In the genomic region with DNA sequence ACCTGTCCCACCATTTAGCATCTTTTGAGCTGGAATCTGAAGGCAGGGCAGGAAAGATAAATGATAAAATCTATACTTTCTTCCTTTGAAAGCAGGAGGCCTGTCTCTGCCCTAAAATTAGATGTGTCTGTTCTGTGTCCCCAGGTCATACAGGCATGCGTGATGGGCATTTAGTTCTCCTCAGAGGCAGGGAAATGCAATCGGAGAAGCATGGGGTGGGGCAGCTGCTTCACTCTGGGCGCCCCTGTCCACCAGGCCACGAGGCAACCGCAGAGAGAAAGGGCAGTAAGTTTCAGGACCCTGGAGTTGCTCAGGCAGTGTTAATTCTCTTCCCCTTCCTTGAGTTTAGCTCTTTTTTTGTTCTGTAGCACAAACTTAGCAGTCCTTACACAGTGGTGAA, we compare ENCODE assay signal across 19 cellular contexts. TPM values are rescaled to one million over a fixed set of nuclear protein-coding genes. Genes with fewer than 3 reads are reported as not detected.
DNase-seq lines count a peak whose midpoint lies in the region; ATAC-seq lines count a peak whose summit lies in the region.
"Had no signal": no experiment of that assay in that cellular context is flagged by ENCODE, and none has a peak within 500 bp of the region (broad histone marks: within the 10 kb centered on the region; RNA-seq: fewer than 3 reads in every experiment).

No MANE protein-coding gene starts in this region.

- peaks cover 6% of the 10 kb centered on the region for H3K4me1 Mint-ChIP-seq in activated naive CD8-positive, alpha-beta T cell (ENCODE audit: low read depth)
- H3K4me1 Mint-ChIP-seq in activated naive CD8-positive, alpha-beta T cell treated with anti-CD3 and anti-CD28 coated beads, Interleukin-2, amount 50 U/mL, for 24 hours = no peaks in the 10 kb centered on the region
- peaks cover 9 to 22% (median 15%) of the 10 kb centered on the region in 4 donors for H3K4me1 Mint-ChIP-seq in naive thymus-derived CD8-positive, alpha-beta T cell
- peaks cover 14% of the 10 kb centered on the region for H3K4me1 Mint-ChIP-seq in activated CD8-positive, alpha-beta memory T cell treated with anti-CD3 and anti-CD28 coated beads, Interleukin-2, amount 10 ng/mL, durations not matched to agents 7 days and 5 days

- peaks cover 3% of the 10 kb centered on the region for H3K36me3 Mint-ChIP-seq in activated naive CD8-positive, alpha-beta T cell
- peaks cover 7% of the 10 kb centered on the region for H3K36me3 Mint-ChIP-seq in activated naive CD8-positive, alpha-beta T cell treated with anti-CD3 and anti-CD28 coated beads, Interleukin-2, amount 50 U/mL, for 24 hours (ENCODE audit: low read depth)
- peaks cover 0 to 70% (median 21%) of the 10 kb centered on the region in 3 donors for H3K36me3 Mint-ChIP-seq in naive thymus-derived CD8-positive, alpha-beta T cell
- peaks cover 22% of the 10 kb centered on the region for H3K36me3 Mint-ChIP-seq in activated CD8-positive, alpha-beta memory T cell treated with anti-CD3 and anti-CD28 coated beads, Interleukin-2, amount 10 ng/mL, durations not matched to agents 7 days and 5 days

- DNase-seq in activated naive CD8-positive, alpha-beta T cell treated with anti-CD3 and anti-CD28 coated beads, Interleukin-2, amount 50 U/mL, for 24 hours = no peak
- DNase-seq in SK-N-DZ (ENCODE audit: low spot score) = peak; percentile 71
- no peak for DNase-seq in naive thymus-derived CD8-positive, alpha-beta T cell
- no peak for DNase-seq in activated CD8-positive, alpha-beta memory T cell treated with anti-CD3 and anti-CD28 coated beads, Interleukin-2, amount 10 ng/mL, durations not matched to agents 7 days and 5 days
- no peak for DNase-seq in activated CD4-positive, alpha-beta T cell treated with anti-CD3 and anti-CD28 coated beads for 1 hour
- DNase-seq: DND-41; HFFc6; KBM-7; NCI-H1105 treated with DMSO at 0.1 percent for 48 hours; NCI-H1694 treated with DMSO at 0.1 percent for 48 hours; NCI-H510A; NCI-H748 treated with DMSO at 0.1 percent for 48 hours; NK-92 treated with Interleukin-12 subunit alpha and Interleukin-12 subunit beta, amount 100 ng/mL, for 24 hours; SHP77 treated with DMSO at 0.1 percent for 48 hours had no signal

- POLR2A ChIA-PET in naive thymus-derived CD8-positive, alpha-beta T cell (lab: Charles Lee) = no interaction called here

- CTCF ChIA-PET in activated CD8-positive, alpha-beta memory T cell treated with anti-CD3 and anti-CD28 coated beads, Interleukin-2, amount 10 ng/mL, durations not matched to agents 7 days and 5 days (lab: Charles Lee) = interaction anchor here (1.0 to 2.4 kb wide), 4 partner anchors 12 to 128 kb away, joined by 4 to 13 read pairs (median 4); partner anchors contain the start of gene DNASE1

- H3K9me3 Mint-ChIP-seq in activated naive CD8-positive, alpha-beta T cell (ENCODE audit: low read depth) = no peaks in the 10 kb centered on the region
- H3K9me3 Mint-ChIP-seq in activated naive CD8-positive, alpha-beta T cell treated with anti-CD3 and anti-CD28 coated beads, Interleukin-2, amount 50 U/mL, for 24 hours = no peaks in the 10 kb centered on the region
- H3K9me3 Mint-ChIP-seq in naive thymus-derived CD8-positive, alpha-beta T cell = no peaks in the 10 kb centered on the region
- no peaks in the 10 kb centered on the region for H3K9me3 Mint-ChIP-seq in activated CD8-positive, alpha-beta memory T cell treated with anti-CD3 and anti-CD28 coated beads, Interleukin-2, amount 10 ng/mL, durations not matched to agents 7 days and 5 days (ENCODE audit: low read depth)
- H3K9me3 Mint-ChIP-seq: HFFc6 had no signal

- peak overlapping the region; percentile 41 for H3K27ac Mint-ChIP-seq in activated naive CD8-positive, alpha-beta T cell
- no peak overlapping the region for H3K27ac Mint-ChIP-seq in activated naive CD8-positive, alpha-beta T cell treated with anti-CD3 and anti-CD28 coated beads, Interleukin-2, amount 50 U/mL, for 24 hours
- peak overlapping the region in 6 of 10 donors; percentile 55 to 77 (median 60) for H3K27ac Mint-ChIP-seq in naive thymus-derived CD8-positive, alpha-beta T cell
- H3K27ac Mint-ChIP-seq in activated CD8-positive, alpha-beta memory T cell treated with anti-CD3 and anti-CD28 coated beads, Interleukin-2, amount 10 ng/mL, durations not matched to agents 7 days and 5 days = no peak overlapping the region
- H3K27ac Mint-ChIP-seq: HFFc6 had no signal

- H3K27me3 Mint-ChIP-seq in activated naive CD8-positive, alpha-beta T cell = no peaks in the 10 kb centered on the region
- no peaks in the 10 kb centered on the region for H3K27me3 Mint-ChIP-seq in activated naive CD8-positive, alpha-beta T cell treated with anti-CD3 and anti-CD28 coated beads, Interleukin-2, amount 50 U/mL, for 24 hours
- H3K27me3 Mint-ChIP-seq in naive thymus-derived CD8-positive, alpha-beta T cell = no peaks in the 10 kb centered on the region
- no peaks in the 10 kb centered on the region for H3K27me3 Mint-ChIP-seq in activated CD8-positive, alpha-beta memory T cell treated with anti-CD3 and anti-CD28 coated beads, Interleukin-2, amount 10 ng/mL, durations not matched to agents 7 days and 5 days

- no peak for ATAC-seq in activated naive CD8-positive, alpha-beta T cell treated with anti-CD3 and anti-CD28 coated beads, Interleukin-2, amount 50 U/mL, for 24 hours
- no peak for ATAC-seq in naive thymus-derived CD8-positive, alpha-beta T cell
- no peak for ATAC-seq in activated CD8-positive, alpha-beta memory T cell treated with anti-CD3 and anti-CD28 coated beads, Interleukin-2, amount 10 ng/mL, durations not matched to agents 7 days and 5 days
- no peak for ATAC-seq in HG03378 (IDR thresholded peaks at IDR 0.05; ENCODE audit: unreplicated experiment)
- ATAC-seq: HepG2 had no signal

- H3K4me3 Mint-ChIP-seq in activated naive CD8-positive, alpha-beta T cell = no peak overlapping the region
- H3K4me3 Mint-ChIP-seq in activated naive CD8-positive, alpha-beta T cell treated with anti-CD3 and anti-CD28 coated beads, Interleukin-2, amount 50 U/mL, for 24 hours = no peak overlapping the region
- no peak overlapping the region for H3K4me3 Mint-ChIP-seq in naive thymus-derived CD8-positive, alpha-beta T cell
- no peak overlapping the region for H3K4me3 Mint-ChIP-seq in activated CD8-positive, alpha-beta memory T cell treated with anti-CD3 and anti-CD28 coated beads, Interleukin-2, amount 10 ng/mL, durations not matched to agents 7 days and 5 days
- H3K4me3 Mint-ChIP-seq: HFFc6 had no signal

RNA-seq across cellular contexts. Expression of gene CLUAP1, which starts 25.1 kb away (rescaled TPM):
- polyA plus RNA-seq in SK-N-DZ (2014; cell fraction: cytosol; rRNA removed) = 16.0 and 22.4 TPM in 2 replicates
- polyA plus RNA-seq in SK-N-DZ (2014; cell fraction: nucleus; rRNA removed) = 12.6 and 13.5 TPM in 2 replicates
- total RNA-seq in naive thymus-derived CD8-positive, alpha-beta T cell = 10 to 100 TPM; 26.4 to 28.3 TPM
- polyA plus RNA-seq in naive thymus-derived CD8-positive, alpha-beta T cell = 10 to 100 TPM; 37.6 to 43.1 (median 38.1) TPM
- total RNA-seq in activated CD8-positive, alpha-beta memory T cell treated with anti-CD3 and anti-CD28 coated beads, Interleukin-2, amount 10 ng/mL, durations not matched to agents 7 days and 5 days = 10 to 100 TPM; 11.4 to 18.0 TPM

RNA-seq across cellular contexts. Expression of gene C16orf90, which starts 30.7 kb away (rescaled TPM):
- polyA plus RNA-seq in SK-N-DZ (2014; cell fraction: cytosol; rRNA removed) = not detected in 2 replicates
- not detected in 2 replicates for polyA plus RNA-seq in SK-N-DZ (2014; cell fraction: nucleus; rRNA removed)
- not detected for total RNA-seq in naive thymus-derived CD8-positive, alpha-beta T cell
- under 1 TPM in 1 of 3 donors, not detected in 2; 0.26 TPM for polyA plus RNA-seq in naive thymus-derived CD8-positive, alpha-beta T cell
- total RNA-seq in activated CD8-positive, alpha-beta memory T cell treated with anti-CD3 and anti-CD28 coated beads, Interleukin-2, amount 10 ng/mL, durations not matched to agents 7 days and 5 days = not detected
- total RNA-seq: HepG2, HFFc6, RPMI7951 had no signal
- polyA plus RNA-seq: BJ, HepG2 had no signal

RNA-seq across cellular contexts. Expression of gene NLRC3, which starts 51.3 kb away (rescaled TPM):
- polyA plus RNA-seq in SK-N-DZ (2014; cell fraction: cytosol; rRNA removed) = not detected in 2 replicates
- polyA plus RNA-seq in SK-N-DZ (2014; cell fraction: nucleus; rRNA removed) = 0.65 TPM in 1 of 2 replicates, not detected in the other
- total RNA-seq in naive thymus-derived CD8-positive, alpha-beta T cell = 10 to 100 TPM; 93.5 to 99.9 TPM
- 10 to 100 TPM; 17.1 to 31.9 (median 19.7) TPM for polyA plus RNA-seq in naive thymus-derived CD8-positive, alpha-beta T cell
- total RNA-seq in activated CD8-positive, alpha-beta memory T cell treated with anti-CD3 and anti-CD28 coated beads, Interleukin-2, amount 10 ng/mL, durations not matched to agents 7 days and 5 days = 100 to 1,000 TPM in 1 of 2 experiments, 10 to 100 TPM in 1; 77.2 to 116 TPM
- total RNA-seq: HepG2, HFFc6 had no signal
- polyA plus RNA-seq: BJ, HepG2 had no signal

Comparison
In these comparisons a context has a peak if more than half of its experiments do, and no peak if none do; other contexts are left out.
1. H3K27ac Mint-ChIP-seq: peak in activated naive CD8-positive, alpha-beta T cell (single experiment) and naive thymus-derived CD8-positive, alpha-beta T cell (6 of 10); none in activated naive CD8-positive, alpha-beta T cell treated with anti-CD3 and anti-CD28 coated beads, Interleukin-2, amount 50 U/mL, for 24 hours (single experiment) and activated CD8-positive, alpha-beta memory T cell treated with anti-CD3 and anti-CD28 coated beads, Interleukin-2, amount 10 ng/mL, durations not matched to agents 7 days and 5 days (single experiment).